8 cellular contexts compared by ENCODE assay signal in the genomic region with DNA sequence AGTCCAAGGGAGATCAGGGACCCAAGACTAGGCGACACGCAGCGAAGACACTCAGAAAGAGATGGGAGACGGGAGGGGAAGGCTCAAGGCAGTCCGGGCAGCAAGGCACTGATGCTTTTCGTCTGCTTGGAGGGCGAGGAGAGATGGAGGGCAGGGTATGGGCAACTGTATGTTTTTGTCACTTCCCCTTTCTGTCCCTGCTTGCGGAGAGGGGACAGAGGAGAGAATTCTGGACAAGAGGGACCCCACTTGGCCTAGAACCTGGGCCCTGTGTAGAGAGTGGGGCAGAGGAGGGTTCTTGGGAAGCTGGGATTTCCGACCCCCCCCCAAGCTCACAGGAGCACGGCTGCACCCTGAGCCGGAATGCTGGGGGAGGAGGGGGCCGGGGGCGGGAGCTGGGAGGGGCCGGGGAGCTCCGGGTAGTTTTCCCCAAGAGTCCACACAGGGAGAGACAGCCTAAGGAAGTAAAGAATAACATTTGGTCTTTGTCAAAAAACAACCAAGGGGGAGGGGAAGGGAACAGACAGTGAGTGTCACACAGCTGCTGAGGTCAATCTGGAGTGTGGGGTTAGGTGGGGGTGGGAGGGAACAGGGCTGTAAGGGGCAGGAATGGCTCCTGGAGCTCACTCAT. TPM values are rescaled to one million over a fixed set of nuclear protein-coding genes. Genes with fewer than 3 reads are reported as not detected.
DNase-seq lines count a peak whose midpoint lies in the region; ATAC-seq and TF ChIP-seq lines count a peak whose summit lies in the region.

No MANE protein-coding gene starts in this region.

- peak overlapping the region; percentile 90; the same call in 1 of the 2 replicates for H3K9ac ChIP-seq in GM23248

- H3K4me1 ChIP-seq in GM23248 (ENCODE audit: insufficient read depth): 0 out of 2 replicates have a peak, but pooled peaks cover 5% of the 10 kb centered on the region
- peaks cover 32 to 60% (median 39%) of the 10 kb centered on the region in 3 donors for H3K4me1 ChIP-seq in esophagus squamous epithelium
- H3K4me1 ChIP-seq in psoas muscle: peaks cover 20% of the 10 kb centered on the region

- H3K4me2 ChIP-seq in GM23248 (ENCODE audit: unreplicated experiment): peak overlapping the region; percentile 91

- H3F3A ChIP-seq in GM23248 (ENCODE audit: insufficient read depth): no peaks in the 10 kb centered on the region

- ATAC-seq in psoas muscle: no peak
- ATAC-seq in HG03045 (IDR thresholded peaks at IDR 0.05; ENCODE audit: unreplicated experiment): no peak
- no peak for ATAC-seq in HG02884 (IDR thresholded peaks at IDR 0.05; ENCODE audit: unreplicated experiment)

- H3K27ac ChIP-seq in GM23248 (no peak overlapping the region), esophagus squamous epithelium (peak overlapping the region; percentile 94 to 99 (median 98)), psoas muscle (peak overlapping the region; percentile 97)

- no peak for TF ChIP-seq POLR2A in esophagus squamous epithelium (IDR thresholded peaks at IDR 0.05)

- in situ Hi-C loops in GM23248 (cut with MboI): no loop called here

- TF ChIP-seq CTCF in esophagus squamous epithelium (IDR thresholded peaks at IDR 0.05): no peak
- no peak for TF ChIP-seq CTCF in psoas muscle (IDR thresholded peaks at IDR 0.05)

- DNase-seq in GM23248 (no peak), SIG-M5 treated with dmso at 0.1 percent for 504 hours (lab: John Stamatoyannopoulos, UW; ENCODE audit: unreplicated experiment) (peak; percentile 46), esophagus squamous epithelium (lab: John Stamatoyannopoulos, UW) (no peak), psoas muscle (no peak), DMS79 treated with DMSO at 0.1 percent for 48 hours (lab: John Stamatoyannopoulos, UW) (no peak)
- no peak for DNase-seq in stimulated activated CD4-positive, alpha-beta T cell treated with anti-CD3 and anti-CD28 coated beads, Interleukin-1b, Interleukin-23, amount 100 ng/mL, for 48 hours

- peaks cover 20% of the 10 kb centered on the region for H3K79me2 ChIP-seq in GM23248 (ENCODE audit: insufficient read depth)

- H3K4me3 ChIP-seq in GM23248: peak overlapping the region; percentile 93; the same call in 1 of the 2 replicates
- H3K4me3 ChIP-seq in esophagus squamous epithelium: peak overlapping the region; percentile 76 to 93 (median 84)
- H3K4me3 ChIP-seq in psoas muscle: peak overlapping the region; percentile 100

- no peaks in the 10 kb centered on the region; the same call in 1 of the 2 replicates for H4K20me1 ChIP-seq in GM23248 (ENCODE audit: insufficient read depth)

- intact Hi-C loops in esophagus squamous epithelium (cut with DNase I): no loop called here
- intact Hi-C loops in psoas muscle (cut with DNase I): loop anchor here in 1 of 2 donors (1.0 kb wide), 1 partner anchor 90 kb away; no protein-coding TSS in a partner anchor

- H2AFZ ChIP-seq in GM23248: no peak overlapping the region

- H3K9me2 ChIP-seq in GM23248 (ENCODE audit: insufficient read depth): no peaks in the 10 kb centered on the region

- H3K36me3 ChIP-seq in GM23248 (ENCODE audit: low read depth) (0 out of 2 replicates have a peak, but pooled peaks cover 3% of the 10 kb centered on the region), esophagus squamous epithelium (peaks cover 12 to 39% (median 25%) of the 10 kb centered on the region in 3 donors), psoas muscle (ENCODE audit: insufficient read depth in 1 of 2, low read depth in 1 of 2) (peaks cover 0 to 37% of the 10 kb centered on the region in 2 donors)

- WGBS in GM23248 (ENCODE audit: low coverage in 1 of 2, low lambda C conversion rate in 2 of 2, missing lambda C conversion rate in 2 of 2), 2 experiments: 66 to 91% methylated on average over 8 to 15 of the region's 15 CpGs
- 36 to 62% methylated on average over 8 to 11 of the region's 15 CpGs for WGBS in esophagus squamous epithelium, 2 donors
- WGBS in psoas muscle, 3 donors: 35 to 40% (median 36%) methylated on average over 15 of the region's 15 CpGs

- no peaks in the 10 kb centered on the region for H3K9me3 ChIP-seq in GM23248 (ENCODE audit: low read depth)
- no peaks in the 10 kb centered on the region for H3K9me3 ChIP-seq in esophagus squamous epithelium
- H3K9me3 ChIP-seq in psoas muscle: no peaks in the 10 kb centered on the region

- H3K27me3 ChIP-seq in GM23248 (replicated peaks; ENCODE audit: insufficient read depth) (no peaks in the 10 kb centered on the region), esophagus squamous epithelium (no peaks in the 10 kb centered on the region), psoas muscle (ENCODE audit: insufficient read depth in 3 of 3, low read length in 2 of 3) (no peaks in the 10 kb centered on the region)

RNA-seq across cellular contexts. Expression of gene LRCH4, which starts 1.8 kb away (rescaled TPM):
- 13.6 and 29.2 TPM in 2 replicates for total RNA-seq in GM23248 (2014; rRNA removed; shearing (Covaris generic))
- polyA plus RNA-seq in GM23248 (2016; fragmentation: Nextera tagmentation; extraction: Ambion mirVana) (11.0 and 12.9 TPM in 2 replicates), psoas muscle (10 to 100 TPM; 16.7 to 35.2 (median 28.5) TPM)
- total RNA-seq in esophagus squamous epithelium (10 to 100 TPM; 50.1 to 84.0 (median 70.4) TPM), psoas muscle (10 to 100 TPM; 32.5 to 41.5 (median 34.1) TPM)

RNA-seq across cellular contexts. Expression of gene FBXO24, which starts 2.0 kb away (rescaled TPM):
- total RNA-seq in GM23248 (2014; rRNA removed; shearing (Covaris generic)): 0.43 and 0.89 TPM in 2 replicates
- polyA plus RNA-seq in GM23248 (2016; fragmentation: Nextera tagmentation; extraction: Ambion mirVana) (0.11 and 0.38 TPM in 2 replicates), psoas muscle (under 1 TPM; 0.18 to 0.55 (median 0.23) TPM)
- total RNA-seq in esophagus squamous epithelium (1 to 10 TPM in 1 of 4 donors, under 1 TPM in 2, not detected in 1; 0.19 to 1.6 (median 0.29) TPM), psoas muscle (1 to 10 TPM in 1 of 4 donors, under 1 TPM in 3; 0.13 to 1.1 (median 0.31) TPM)

RNA-seq across cellular contexts. Expression of gene SAP25, which starts 10.5 kb away (rescaled TPM):
- not detected in 2 replicates for total RNA-seq in GM23248 (2014; rRNA removed; shearing (Covaris generic))
- polyA plus RNA-seq in GM23248 (2016; fragmentation: Nextera tagmentation; extraction: Ambion mirVana) (0.42 TPM in 1 of 2 replicates, not detected in the other), psoas muscle (under 1 TPM in 2 of 3 donors, not detected in 1; 0.21 to 0.40 TPM)
- total RNA-seq in esophagus squamous epithelium (1 to 10 TPM in 1 of 4 donors, under 1 TPM in 1, not detected in 2; 0.38 to 1.8 TPM), psoas muscle (1 to 10 TPM in 1 of 4 donors, under 1 TPM in 2, not detected in 1; 0.59 to 1.9 (median 0.59) TPM)

RNA-seq across cellular contexts. Expression of gene PCOLCE, which starts 18.0 kb away (rescaled TPM):
- 211 and 267 TPM in 2 replicates for total RNA-seq in GM23248 (2014; rRNA removed; shearing (Covaris generic))
- polyA plus RNA-seq in GM23248 (2016; fragmentation: Nextera tagmentation; extraction: Ambion mirVana) (536 and 544 TPM in 2 replicates), psoas muscle (10 to 100 TPM in 1 of 3 donors, 1 to 10 TPM in 2; 4.2 to 11.5 (median 7.7) TPM)
- total RNA-seq in esophagus squamous epithelium (10 to 100 TPM in 2 of 4 donors, 1 to 10 TPM in 2; 4.6 to 23.8 (median 9.9) TPM), psoas muscle (10 to 100 TPM in 2 of 4 donors, 1 to 10 TPM in 2; 6.2 to 16.9 (median 9.7) TPM)

RNA-seq across cellular contexts. Expression of gene MOSPD3, which starts 28.2 kb away (rescaled TPM):
- total RNA-seq in GM23248 (2014; rRNA removed; shearing (Covaris generic)): 14.0 and 17.5 TPM in 2 replicates
- 26.5 and 27.1 TPM in 2 replicates for polyA plus RNA-seq in GM23248 (2016; fragmentation: Nextera tagmentation; extraction: Ambion mirVana)
- total RNA-seq in esophagus squamous epithelium: 10 to 100 TPM in 3 of 4 donors, 1 to 10 TPM in 1; 7.6 to 22.4 (median 15.5) TPM
- 1 to 10 TPM; 6.2 to 7.0 (median 6.4) TPM for total RNA-seq in psoas muscle
- 10 to 100 TPM in 1 of 3 donors, 1 to 10 TPM in 2; 7.7 to 11.3 (median 7.9) TPM for polyA plus RNA-seq in psoas muscle
